ENCODE assay signal across 10 cellular contexts in genomic region chr5:10364186-10364689, GRCh38. TPM values are rescaled to one million over a fixed set of nuclear protein-coding genes. Genes with fewer than 3 reads are reported as not detected.
DNase-seq lines count a peak whose midpoint lies in the region; ATAC-seq, FAIRE-seq and TF ChIP-seq lines count a peak whose summit lies in the region.
"Had no signal": no experiment of that assay in that cellular context is flagged by ENCODE, and none has a peak within 500 bp of the region (broad histone marks: within the 10 kb centered on the region; RNA-seq: fewer than 3 reads in every experiment).

No MANE protein-coding gene starts in this region.

- no peak overlapping the region for H2AFZ ChIP-seq in OCI-LY3 (ENCODE audit: low read depth, low read length)

- H3K4me3 Mint-ChIP-seq in CD8-positive, alpha-beta T cell, result no peak overlapping the region

- peaks cover 96% of the 10 kb centered on the region for H4K20me1 ChIP-seq in OCI-LY3 (ENCODE audit: insufficient read depth, low read length)

- no peaks in the 10 kb centered on the region for H3K36me3 ChIP-seq in CD8-positive, alpha-beta T cell (ENCODE audit: insufficient read depth, low read length)
- H3K36me3 ChIP-seq in OCI-LY3 (replicated peaks; ENCODE audit: low read depth, low read length) (peaks cover 2% of the 10 kb centered on the region), left lung (no peaks in the 10 kb centered on the region)

- TF ChIP-seq CTCF in CD8-positive, alpha-beta T cell (IDR thresholded peaks at IDR 0.05), result no peak
- TF ChIP-seq CTCF in OCI-LY3 (IDR thresholded peaks at IDR 0.05; ENCODE audit: low read depth, low read length) (peak; percentile 46), left lung (IDR thresholded peaks at IDR 0.05) (no peak)

- H3K4me1 Mint-ChIP-seq in CD8-positive, alpha-beta T cell (ENCODE audit: low read depth), result peaks cover 79% of the 10 kb centered on the region

- no peaks in the 10 kb centered on the region for H3K9me3 Mint-ChIP-seq in CD8-positive, alpha-beta T cell

- CTCF ChIA-PET in CD8-positive, alpha-beta T cell (lab: Charles Lee), result interaction anchor here (2.3 kb wide), 1 partner anchor 81 kb away, joined by 11 read pairs; no protein-coding TSS in a partner anchor

- peaks cover 99% of the 10 kb centered on the region for H3K79me2 ChIP-seq in OCI-LY3 (ENCODE audit: low read length)

- intact Hi-C loops in CD8-positive, alpha-beta T cell (cut with DNase I, micrococcal nuclease), result loop anchor here in 1 of 2 experiments (1.0 kb wide), 1 partner anchor 80 kb away; no protein-coding TSS in a partner anchor
- intact Hi-C loops in left lung (cut with DNase I), result no loop called here

- DNase-seq in CD8-positive, alpha-beta T cell, result no peak
- DNase-seq in GM12891 (ENCODE audit: insufficient read length, low spot score) (no peak), left lung (no peak), RKO (ENCODE audit: low spot score) (no peak), GM19240 (ENCODE audit: insufficient read length, low spot score) (no peak), AG08395 (ENCODE audit: low spot score) (no peak)
- no peak for DNase-seq in activated effector memory CD4-positive, alpha-beta T cell treated with Interleukin-2 at 50 U/mL for 16 hours
- DNase-seq: Right ventricle myocardium superior; stimulated activated naive CD4-positive, alpha-beta T cell treated with Interleukin-2 at 50 U/mL for 16 hours had no signal

- no peak overlapping the region for H3K27ac ChIP-seq in CD8-positive, alpha-beta T cell (ENCODE audit: low read depth, low read length)
- H3K27ac ChIP-seq in OCI-LY3 (ENCODE audit: low read length) (no peak overlapping the region), left lung (no peak overlapping the region)

- no peaks in the 10 kb centered on the region for H3K27me3 Mint-ChIP-seq in CD8-positive, alpha-beta T cell (ENCODE audit: low read depth)

- ATAC-seq in CD8-positive, alpha-beta T cell, result peak; percentile 68
- peak; percentile 62 for ATAC-seq in left lung

- no peak for TF ChIP-seq POLR2A in GM12891 (IDR thresholded peaks at IDR 0.05; ENCODE audit: low read depth, low read length)

- H3K27ac Mint-ChIP-seq in CD8-positive, alpha-beta T cell, result peak overlapping the region; percentile 10

- H3K27me3 ChIP-seq in CD8-positive, alpha-beta T cell (ENCODE audit: insufficient read depth, low read length), result no peaks in the 10 kb centered on the region
- H3K27me3 ChIP-seq in OCI-LY3 (ENCODE audit: low read depth, low read length) (no peaks in the 10 kb centered on the region), left lung (no peaks in the 10 kb centered on the region)

- H3K4me2 ChIP-seq in OCI-LY3 (ENCODE audit: low read length), result no peak overlapping the region

- H3K9ac ChIP-seq in OCI-LY3 (ENCODE audit: low read length), result no peak overlapping the region

- POLR2A ChIA-PET in CD8-positive, alpha-beta T cell (lab: Charles Lee), result interaction anchor here (1.2 kb wide), 1 partner anchor 11 kb away, joined by 5 read pairs; the partner anchor contains the start of gene MARCHF6

- H3K36me3 Mint-ChIP-seq in CD8-positive, alpha-beta T cell, result peaks cover 14% of the 10 kb centered on the region

- peak; percentile 31 for FAIRE-seq in GM12891 (lab: Jason Lieb, UNC)

- no peaks in the 10 kb centered on the region for H3K9me3 ChIP-seq in CD8-positive, alpha-beta T cell (ENCODE audit: low read length)
- H3K9me3 ChIP-seq in OCI-LY3 (ENCODE audit: insufficient read depth, low read length) (no peaks in the 10 kb centered on the region), left lung (no peaks in the 10 kb centered on the region)

- peaks cover 31% of the 10 kb centered on the region for H3K4me1 ChIP-seq in CD8-positive, alpha-beta T cell (ENCODE audit: insufficient read depth, low read length)
- peaks cover 19% of the 10 kb centered on the region for H3K4me1 ChIP-seq in OCI-LY3 (ENCODE audit: low read length)
- H3K4me1 ChIP-seq in left lung, result peaks cover 11 to 63% of the 10 kb centered on the region in 2 donors

- no peak overlapping the region for H3K4me3 ChIP-seq in CD8-positive, alpha-beta T cell (ENCODE audit: low read depth, low read length)
- H3K4me3 ChIP-seq in OCI-LY3 (ENCODE audit: low read length), result no peak overlapping the region
- no peak overlapping the region for H3K4me3 ChIP-seq in left lung

TF ChIP-seq in GM12891, 5 proteins besides CTCF, POLR2A, EP300 and RAD21:
- no peak for TF ChIP-seq PAX5 (IDR thresholded peaks at IDR 0.05; ENCODE audit: insufficient read depth, low read length, severe bottlenecking)

RNA-seq across cellular contexts. Expression of gene MARCHF6, which starts 10.7 kb away (rescaled TPM):
- total RNA-seq in CD8-positive, alpha-beta T cell, result 100 to 1,000 TPM; 182 to 189 TPM
- 56.6 TPM for polyA plus RNA-seq in GM12891 (2012; ENCODE audit: low read depth, missing spikeins)
- total RNA-seq in left lung, result 100 to 1,000 TPM; 123 to 128 TPM

RNA-seq across cellular contexts. Expression of gene CMBL, which starts 56.5 kb away (rescaled TPM):
- total RNA-seq in CD8-positive, alpha-beta T cell, result not detected
- 14.8 TPM for polyA plus RNA-seq in GM12891 (2012; ENCODE audit: low read depth, missing spikeins)
- total RNA-seq in left lung, result 10 to 100 TPM; 19.2 to 26.9 TPM

Comparison
In these comparisons a context has a peak if more than half of its experiments do, and no peak if none do; other contexts are left out.
1. RNA of gene CMBL, which starts 56.5 kb away (total RNA-seq): 19.2 to 26.9 TPM in left lung; not detected in CD8-positive, alpha-beta T cell; every median in the first group is over 10 times any median in the second.